1 cellular context compared by ENCODE assay signal in genomic region chr13:33058816-33059215, GRCh38.
A peak's percentile ranks its signal among the peaks of the same experiment; 100 is the strongest.
TF ChIP-seq lines count a peak whose summit lies in the region.

No MANE protein-coding gene starts in this region.

TF ChIP-seq in liver, 16 proteins besides CTCF, POLR2A, EP300 and RAD21 (continued from another document):
- peak; percentile 37 for TF ChIP-seq SP1 (IDR thresholded peaks at IDR 0.05)
- TF ChIP-seq GABPA (IDR thresholded peaks at IDR 0.05 in 1 of 2, conservative IDR thresholded peaks at IDR 0.05 in 1 of 2) = no peak
- TF ChIP-seq, protein P1, sequence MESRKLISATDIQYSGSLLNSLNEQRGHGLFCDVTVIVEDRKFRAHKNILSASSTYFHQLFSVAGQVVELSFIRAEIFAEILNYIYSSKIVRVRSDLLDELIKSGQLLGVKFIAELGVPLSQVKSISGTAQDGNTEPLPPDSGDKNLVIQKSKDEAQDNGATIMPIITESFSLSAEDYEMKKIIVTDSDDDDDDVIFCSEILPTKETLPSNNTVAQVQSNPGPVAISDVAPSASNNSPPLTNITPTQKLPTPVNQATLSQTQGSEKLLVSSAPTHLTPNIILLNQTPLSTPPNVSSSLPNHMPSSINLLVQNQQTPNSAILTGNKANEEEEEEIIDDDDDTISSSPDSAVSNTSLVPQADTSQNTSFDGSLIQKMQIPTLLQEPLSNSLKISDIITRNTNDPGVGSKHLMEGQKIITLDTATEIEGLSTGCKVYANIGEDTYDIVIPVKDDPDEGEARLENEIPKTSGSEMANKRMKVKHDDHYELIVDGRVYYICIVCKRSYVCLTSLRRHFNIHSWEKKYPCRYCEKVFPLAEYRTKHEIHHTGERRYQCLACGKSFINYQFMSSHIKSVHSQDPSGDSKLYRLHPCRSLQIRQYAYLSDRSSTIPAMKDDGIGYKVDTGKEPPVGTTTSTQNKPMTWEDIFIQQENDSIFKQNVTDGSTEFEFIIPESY (IDR thresholded peaks at IDR 0.05) = no peak
- no peak for TF ChIP-seq MAX (IDR thresholded peaks at IDR 0.05)
- TF ChIP-seq NR2F2 (IDR thresholded peaks at IDR 0.05) = peak; percentile 34
- no peak for TF ChIP-seq FOXA2 (IDR thresholded peaks at IDR 0.05)
